ENCODE assay signal across 1 cellular context in the genomic region with DNA sequence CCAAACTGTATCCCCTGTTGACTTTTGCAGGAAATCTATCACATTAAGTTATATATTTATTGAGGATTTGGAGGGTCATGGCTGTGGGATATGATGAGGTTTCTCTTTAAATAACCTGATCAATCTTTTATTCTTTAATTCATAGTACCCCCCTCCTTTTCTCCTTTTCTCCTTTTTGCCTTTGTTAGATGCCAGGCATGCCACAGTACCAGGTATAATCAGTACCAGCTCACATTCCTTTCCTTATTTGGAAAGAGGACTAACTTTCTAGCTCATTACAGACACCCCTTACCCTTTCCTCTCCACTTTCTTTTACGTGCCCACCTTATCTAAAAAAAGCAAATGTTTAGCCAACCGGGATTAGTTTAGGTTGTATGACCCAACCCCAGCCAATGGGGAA.
TF ChIP-seq lines count a peak whose summit lies in the region.

No MANE protein-coding gene starts in this region.

TF ChIP-seq in IMR-90, 13 proteins besides CTCF, POLR2A, EP300 and RAD21 (continued from another document):
- TF ChIP-seq CHD1 (IDR thresholded peaks at IDR 0.05; ENCODE audit: low read depth, low read length): no peak
- TF ChIP-seq CEBPB (IDR thresholded peaks at IDR 0.05; ENCODE audit: low read depth, low read length): no peak
- TF ChIP-seq, protein P1, sequence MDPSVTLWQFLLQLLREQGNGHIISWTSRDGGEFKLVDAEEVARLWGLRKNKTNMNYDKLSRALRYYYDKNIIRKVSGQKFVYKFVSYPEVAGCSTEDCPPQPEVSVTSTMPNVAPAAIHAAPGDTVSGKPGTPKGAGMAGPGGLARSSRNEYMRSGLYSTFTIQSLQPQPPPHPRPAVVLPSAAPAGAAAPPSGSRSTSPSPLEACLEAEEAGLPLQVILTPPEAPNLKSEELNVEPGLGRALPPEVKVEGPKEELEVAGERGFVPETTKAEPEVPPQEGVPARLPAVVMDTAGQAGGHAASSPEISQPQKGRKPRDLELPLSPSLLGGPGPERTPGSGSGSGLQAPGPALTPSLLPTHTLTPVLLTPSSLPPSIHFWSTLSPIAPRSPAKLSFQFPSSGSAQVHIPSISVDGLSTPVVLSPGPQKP (IDR thresholded peaks at IDR 0.05; ENCODE audit: borderline replicate concordance, low read depth, low read length): no peak
- TF ChIP-seq MAFK (IDR thresholded peaks at IDR 0.05; ENCODE audit: low read depth, low read length): no peak
- no peak for TF ChIP-seq RCOR1 (IDR thresholded peaks at IDR 0.05; ENCODE audit: insufficient replicate concordance, low read length)
- TF ChIP-seq MXI1 (IDR thresholded peaks at IDR 0.05; ENCODE audit: borderline replicate concordance, low read depth, low read length): no peak
- TF ChIP-seq RFX5 (IDR thresholded peaks at IDR 0.05; ENCODE audit: low read depth, low read length): no peak
- TF ChIP-seq FOS (IDR thresholded peaks at IDR 0.05; ENCODE audit: low read depth, low read length): no peak
- no peak for TF ChIP-seq NFE2L2 (IDR thresholded peaks at IDR 0.05; ENCODE audit: low read depth, low read length)
- no peak for TF ChIP-seq SMC3 (IDR thresholded peaks at IDR 0.05; ENCODE audit: low read depth, low read length)
- no peak for TF ChIP-seq BHLHE40 (IDR thresholded peaks at IDR 0.05; ENCODE audit: low read depth, low read length)
